In genomic region chr10:102917314-102917961, GRCh38 we compare ENCODE assay signal across 8 cellular contexts. TPM values are rescaled to one million over a fixed set of nuclear protein-coding genes. Genes with fewer than 3 reads are reported as not detected.
DNase-seq lines count a peak whose midpoint lies in the region; ATAC-seq and TF ChIP-seq lines count a peak whose summit lies in the region.

No MANE protein-coding gene starts in this region.

- H3K4me3 ChIP-seq in AG04450 (ENCODE audit: low read depth, low read length) = peak overlapping the region; percentile 96

- H3K27ac ChIP-seq in AG04450 (ENCODE audit: low read depth, low read length) = peak overlapping the region; percentile 91

- peak; percentile 97 for TF ChIP-seq CTCF in AG04450 (IDR thresholded peaks at IDR 0.05; ENCODE audit: low read depth, low read length)

- peak overlapping the region; percentile 94 to 96 for H3K4me3 Mint-ChIP-seq in effector memory CD8-positive, alpha-beta T cell

- peak overlapping the region; percentile 93 to 95 for H3K27ac Mint-ChIP-seq in effector memory CD8-positive, alpha-beta T cell

- DNase-seq in AG04450 (ENCODE audit: low read depth, low spot score) (peak; percentile 34), NCI-H748 (lab: John Stamatoyannopoulos, UW; ENCODE audit: unreplicated experiment) (peak; percentile 82), mesenteric fat pad (ENCODE audit: low spot score) (peak; percentile 93)
- peak; percentile 51 to 62 for DNase-seq in activated CD8-positive, alpha-beta memory T cell treated with anti-CD3 and anti-CD28 coated beads for 4 hours (ENCODE audit: low read depth in 2 of 2)
- peak; percentile 82 to 85 (median 83) for DNase-seq in effector memory CD8-positive, alpha-beta T cell
- DNase-seq in stimulated activated CD8-positive, alpha-beta memory T cell treated with anti-CD3 and anti-CD28 coated beads, Interleukin-12 subunit alpha, Interleukin-12 subunit beta, amount 100 ng/mL, for 1 hour (ENCODE audit: low read depth) = peak; percentile 74

- H3K27me3 Mint-ChIP-seq in effector memory CD8-positive, alpha-beta T cell = peaks cover 13 to 24% of the 10 kb centered on the region in 2 donors

- CTCF ChIA-PET in AG04450 (lab: Charles Lee) = interaction anchor here (0.6 to 4.6 kb wide), 25 partner anchors 8 to 417 kb away, joined by 3 to 46 read pairs (median 5); no protein-coding TSS in a partner anchor

- ATAC-seq in GM18861 (IDR thresholded peaks at IDR 0.05; ENCODE audit: unreplicated experiment) (peak; percentile 40), HG03108 (IDR thresholded peaks at IDR 0.05; ENCODE audit: unreplicated experiment) (peak; percentile 33)
- peak; percentile 59 for ATAC-seq in effector memory CD8-positive, alpha-beta T cell (replicated peaks)

- POLR2A ChIA-PET in AG04450 (lab: Yijun Ruan, JAX) = interaction anchor here (0.6 to 1.5 kb wide), 6 partner anchors 50 to 309 kb away, joined by 3 to 7 read pairs (median 4); no protein-coding TSS in a partner anchor

- peaks cover 14% of the 10 kb centered on the region for H3K36me3 Mint-ChIP-seq in effector memory CD8-positive, alpha-beta T cell (ENCODE audit: insufficient read depth)

- H3K9me3 Mint-ChIP-seq in effector memory CD8-positive, alpha-beta T cell = no peaks in the 10 kb centered on the region

- peaks cover under 1% of the 10 kb centered on the region for H3K27me3 ChIP-seq in AG04450 (ENCODE audit: control insufficient read depth, insufficient read depth, low read length)

- H3K9me3 ChIP-seq in AG04450 (ENCODE audit: control insufficient read depth, insufficient read depth, low read length) = no peaks in the 10 kb centered on the region; the same call in 1 of the 2 replicates

- H3K4me1 Mint-ChIP-seq in effector memory CD8-positive, alpha-beta T cell (ENCODE audit: low read depth in 2 of 2) = peaks cover 28 to 34% of the 10 kb centered on the region in 2 donors

RNA-seq across cellular contexts. Expression of gene CNNM2, which starts 0.7 kb away (rescaled TPM):
- 5.2 and 5.8 TPM in 2 replicates for polyA plus RNA-seq in AG04450 (2011; rRNA removed)
- 4.7 and 7.2 TPM in 2 replicates for polyA minus RNA-seq in AG04450 (2011; rRNA and poly(A)+ RNA removed)
- 3.1 TPM for total RNA-seq in mesenteric fat pad

RNA-seq across cellular contexts. Expression of gene AS3MT, which starts 48.2 kb away (rescaled TPM):
- 4.0 and 6.7 TPM in 2 replicates for polyA plus RNA-seq in AG04450 (2011; rRNA removed)
- polyA minus RNA-seq in AG04450 (2011; rRNA and poly(A)+ RNA removed) = 0.74 and 1.4 TPM in 2 replicates
- 2.1 TPM for total RNA-seq in mesenteric fat pad

Comparison
In these comparisons a context has a peak if more than half of its experiments do, and no peak if none do; other contexts are left out.
1. Peak in every context shown above with its lines: DNase-seq, ATAC-seq, H3K4me3 ChIP-seq and H3K27ac ChIP-seq.
2. DNase-seq: peak in every context shown above with its lines; median percentile 93 in mesenteric fat pad; 83 in effector memory CD8-positive, alpha-beta T cell; 82 in NCI-H748; 74 in stimulated activated CD8-positive, alpha-beta memory T cell treated with anti-CD3 and anti-CD28 coated beads, Interleukin-12 subunit alpha, Interleukin-12 subunit beta, amount 100 ng/mL, for 1 hour; 56 in activated CD8-positive, alpha-beta memory T cell treated with anti-CD3 and anti-CD28 coated beads for 4 hours; 34 in AG04450.